Comparison of ENCODE assay signal across 11 cellular contexts in the genomic region with DNA sequence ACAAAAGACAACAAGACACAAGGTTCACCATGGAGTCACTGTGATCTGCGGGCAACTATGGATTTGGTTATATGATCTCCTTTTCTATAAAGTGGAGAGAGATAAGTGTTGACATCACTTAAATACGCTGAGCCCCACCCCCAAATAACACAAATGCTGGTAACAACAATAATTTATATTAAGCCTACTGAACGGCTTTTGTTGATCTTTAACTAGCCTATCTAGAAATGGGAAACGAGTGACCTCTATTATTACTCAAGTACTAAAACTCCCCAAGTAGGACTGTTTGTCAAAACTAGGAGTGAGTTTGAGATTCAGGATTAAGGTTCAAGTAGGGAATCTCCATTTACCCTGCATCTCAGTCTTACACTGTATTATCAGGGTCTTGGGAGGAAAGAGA. TPM values are rescaled to one million over a fixed set of nuclear protein-coding genes. Genes with fewer than 3 reads are reported as not detected.
DNase-seq lines count a peak whose midpoint lies in the region; ATAC-seq and TF ChIP-seq lines count a peak whose summit lies in the region.
"Had no signal": no experiment of that assay in that cellular context is flagged by ENCODE, and none has a peak within 500 bp of the region (broad histone marks: within the 10 kb centered on the region; RNA-seq: fewer than 3 reads in every experiment).

No MANE protein-coding gene starts in this region.

- H3K4me3 ChIP-seq in esophagus muscularis mucosa (peak overlapping the region in 1 of 4 donors; percentile 53), sigmoid colon (peak overlapping the region in 1 of 4 donors; percentile 40), mucosa of descending colon (no peak overlapping the region)

- peak; percentile 33 for DNase-seq in NCI-H748 treated with DMSO at 0.1 percent for 48 hours (lab: John Stamatoyannopoulos, UW)
- no peak for DNase-seq in esophagus muscularis mucosa (ENCODE audit: extremely low spot score)
- DNase-seq in sigmoid colon: no peak
- no peak for DNase-seq in mucosa of descending colon
- DNase-seq in KG1 (lab: John Stamatoyannopoulos, UW): no peak
- DNase-seq in DMS153 treated with DMSO at 0.1 percent for 48 hours (lab: John Stamatoyannopoulos, UW; ENCODE audit: unreplicated experiment): no peak
- DNase-seq: NCI-H1092 had no signal

- H3K9me3 ChIP-seq in esophagus muscularis mucosa: no peaks in the 10 kb centered on the region
- no peaks in the 10 kb centered on the region for H3K9me3 ChIP-seq in sigmoid colon
- H3K9me3 ChIP-seq in mucosa of descending colon: no peaks in the 10 kb centered on the region

- H3K36me3 ChIP-seq in esophagus muscularis mucosa: no peaks in the 10 kb centered on the region
- H3K36me3 ChIP-seq in sigmoid colon: no peaks in the 10 kb centered on the region
- no peaks in the 10 kb centered on the region for H3K36me3 ChIP-seq in mucosa of descending colon (ENCODE audit: low read depth)

- TF ChIP-seq POLR2A in esophagus muscularis mucosa (IDR thresholded peaks at IDR 0.05; ENCODE audit: low read depth) (no peak), sigmoid colon (IDR thresholded peaks at IDR 0.05) (no peak), GM18505 (IDR thresholded peaks at IDR 0.05; ENCODE audit: borderline replicate concordance, extremely low read depth, insufficient read depth, insufficient read length) (no peak)

- 79% methylated on average over 4 of the region's 4 CpGs for WGBS in esophagus muscularis mucosa
- WGBS in sigmoid colon, 2 donors: 13 to 67% methylated on average over 4 of the region's 4 CpGs

- H3K27ac ChIP-seq in C4-2B: peak overlapping the region; percentile 33; the same call in 1 of the 2 replicates
- H3K27ac ChIP-seq in esophagus muscularis mucosa (replicated peaks in 1 of 4): peak overlapping the region; percentile 64 to 79 (median 76)
- H3K27ac ChIP-seq in sigmoid colon: peak overlapping the region; percentile 68 to 80 (median 74)

- H3K4me1 ChIP-seq in esophagus muscularis mucosa: peaks cover 17 to 43% (median 35%) of the 10 kb centered on the region in 4 donors
- peaks cover 0 to 31% (median 20%) of the 10 kb centered on the region in 4 donors for H3K4me1 ChIP-seq in sigmoid colon
- H3K4me1 ChIP-seq in mucosa of descending colon (ENCODE audit: low read depth): peaks cover 26% of the 10 kb centered on the region

- intact Hi-C loops in esophagus muscularis mucosa (cut with DNase I) (loop anchor here (5.0 kb wide), 1 partner anchor 115 kb away; a partner anchor contains a TSS), sigmoid colon (cut with DNase I) (loop anchor here (5.0 to 10.0 kb wide), 2 partner anchors 52 to 120 kb away; no protein-coding TSS in a partner anchor), mucosa of descending colon (cut with DNase I, micrococcal nuclease) (no loop called here)

- H3K27me3 ChIP-seq in esophagus muscularis mucosa (no peaks in the 10 kb centered on the region), sigmoid colon (no peaks in the 10 kb centered on the region)

- TF ChIP-seq CTCF in C4-2B (conservative IDR thresholded peaks at IDR 0.05) (no peak), esophagus muscularis mucosa (IDR thresholded peaks at IDR 0.05) (no peak), sigmoid colon (IDR thresholded peaks at IDR 0.05) (no peak), mucosa of descending colon (IDR thresholded peaks at IDR 0.05) (no peak)

- ATAC-seq in GM18505 (IDR thresholded peaks at IDR 0.05; ENCODE audit: unreplicated experiment) (no peak), mucosa of descending colon (no peak)

- TF ChIP-seq EP300 in esophagus muscularis mucosa (IDR thresholded peaks at IDR 0.05): no peak
- TF ChIP-seq EP300 in sigmoid colon (IDR thresholded peaks at IDR 0.05): no peak

RNA-seq across cellular contexts. Expression of a gene that starts 52.2 kb away (rescaled TPM):
- total RNA-seq in esophagus muscularis mucosa (1 to 10 TPM; 1.6 to 2.8 (median 1.9) TPM), sigmoid colon (10 to 100 TPM in 1 of 4 donors, 1 to 10 TPM in 3; 4.4 to 12.2 (median 5.3) TPM), mucosa of descending colon (1 to 10 TPM; 2.2 to 7.9 (median 4.3) TPM)
- 1 to 10 TPM; 2.3 to 4.8 (median 4.1) TPM for polyA plus RNA-seq in sigmoid colon
- total RNA-seq: H1, SK-MEL-5 had no signal
- polyA plus RNA-seq: H1 had no signal

Comparison
In these comparisons a context has a peak if more than half of its experiments do, and no peak if none do; other contexts are left out.
1. intact Hi-C loops: an anchor here in esophagus muscularis mucosa (5.0 kb wide) and sigmoid colon (5.0 to 10.0 kb wide); none called in mucosa of descending colon.